ENCODE assay signal across 1 cellular context in the genomic region with DNA sequence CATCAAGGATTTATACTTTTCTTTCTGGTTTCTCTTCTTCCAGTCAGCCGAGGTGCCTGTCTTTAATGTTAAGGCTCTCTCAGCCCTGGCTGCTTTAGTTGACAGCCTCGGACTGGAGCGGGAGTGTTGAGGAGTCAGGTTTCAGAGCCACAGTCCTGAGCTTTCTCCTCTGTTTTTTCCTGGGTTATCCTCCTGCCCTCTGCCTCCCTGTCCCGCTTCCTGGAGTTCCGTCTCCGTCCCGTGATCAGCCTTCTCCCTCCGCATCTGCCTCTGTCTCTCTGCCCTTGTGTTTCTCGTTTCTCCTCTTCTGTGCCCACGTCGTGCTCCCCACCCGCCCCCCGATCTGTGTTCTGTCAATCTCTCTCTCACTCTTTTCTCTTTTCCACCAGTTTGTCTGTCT.
TF ChIP-seq lines count a peak whose summit lies in the region.

No MANE protein-coding gene starts in this region.

TF ChIP-seq in GM23338, 12 proteins besides CTCF, POLR2A, EP300 and RAD21 (continued from another document):
- TF ChIP-seq, protein P1, sequence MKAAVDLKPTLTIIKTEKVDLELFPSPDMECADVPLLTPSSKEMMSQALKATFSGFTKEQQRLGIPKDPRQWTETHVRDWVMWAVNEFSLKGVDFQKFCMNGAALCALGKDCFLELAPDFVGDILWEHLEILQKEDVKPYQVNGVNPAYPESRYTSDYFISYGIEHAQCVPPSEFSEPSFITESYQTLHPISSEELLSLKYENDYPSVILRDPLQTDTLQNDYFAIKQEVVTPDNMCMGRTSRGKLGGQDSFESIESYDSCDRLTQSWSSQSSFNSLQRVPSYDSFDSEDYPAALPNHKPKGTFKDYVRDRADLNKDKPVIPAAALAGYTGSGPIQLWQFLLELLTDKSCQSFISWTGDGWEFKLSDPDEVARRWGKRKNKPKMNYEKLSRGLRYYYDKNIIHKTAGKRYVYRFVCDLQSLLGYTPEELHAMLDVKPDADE (IDR thresholded peaks at IDR 0.05): no peak
- TF ChIP-seq STAT1 (IDR thresholded peaks at IDR 0.05; ENCODE audit: unreplicated experiment): no peak
- no peak for TF ChIP-seq EZH2phosphoT487 (IDR thresholded peaks at IDR 0.05; ENCODE audit: unreplicated experiment)
